ENCODE assay signal across 31 cellular contexts in the genomic region with DNA sequence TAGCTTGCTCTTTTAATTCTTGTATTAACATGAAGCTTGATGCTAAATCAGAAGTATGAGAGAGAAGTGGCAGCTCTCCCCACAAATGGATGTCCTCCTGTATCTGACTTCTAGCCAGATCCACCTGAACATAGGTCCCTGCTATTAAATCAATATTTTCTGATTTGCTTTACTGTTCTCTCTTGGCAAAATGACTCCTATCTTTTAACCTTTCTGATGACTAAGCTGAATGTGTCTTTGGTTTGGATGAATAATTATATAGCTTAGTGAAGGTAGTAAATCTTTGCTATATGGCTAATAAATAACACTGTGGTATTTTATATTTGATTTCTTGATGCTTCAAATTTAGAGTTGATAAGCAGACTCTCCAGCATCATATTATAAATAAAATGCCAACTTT. TPM values are rescaled to one million over a fixed set of nuclear protein-coding genes. Genes with fewer than 3 reads are reported as not detected.
"Had no signal": no experiment of that assay in that cellular context is flagged by ENCODE, and none has a peak within 500 bp of the region (broad histone marks: within the 10 kb centered on the region; RNA-seq: fewer than 3 reads in every experiment).

No MANE protein-coding gene starts in this region.

- H3K4me1 Mint-ChIP-seq: activated B cell treated with CpG ODN at 0.5 μM for 24 hours; activated CD4-positive, alpha-beta memory T cell treated with anti-CD3 and anti-CD28 coated beads, Interleukin-2, amount 10 ng/mL, durations not matched to agents 7 days and 5 days; activated CD4-positive, alpha-beta T cell treated with anti-CD3 and anti-CD28 coated beads, Interleukin-2, amount 10 ng/mL, durations not matched to agents 24 days and 14 days; activated T-helper 17 cell treated with anti-CD3 and anti-CD28 coated beads, Interleukin-2, amount 50 U/mL, for 72 hours; T-cell had no signal

- H3K4me2 ChIP-seq: KMS-11, PC-9 had no signal

- H3K27me3 ChIP-seq: brain microvascular endothelial cell, MG63 had no signal

- H3K9me3 Mint-ChIP-seq: activated B cell treated with CpG ODN at 0.5 μM for 24 hours; activated CD4-positive, alpha-beta memory T cell treated with anti-CD3 and anti-CD28 coated beads, Interleukin-2, amount 10 ng/mL, durations not matched to agents 7 days and 5 days; activated CD4-positive, alpha-beta T cell treated with anti-CD3 and anti-CD28 coated beads, Interleukin-2, amount 10 ng/mL, durations not matched to agents 24 days and 14 days; activated naive CD4-positive, alpha-beta T cell treated with anti-CD3 and anti-CD28 coated beads for 36 hours; activated T-helper 17 cell treated with anti-CD3 and anti-CD28 coated beads, Interleukin-2, amount 50 U/mL, for 72 hours; T-cell had no signal

- H3K36me3 ChIP-seq: brain microvascular endothelial cell, MG63 had no signal

- H3K9ac ChIP-seq: KMS-11 had no signal

- H3K36me3 Mint-ChIP-seq: activated naive CD8-positive, alpha-beta T cell; T-cell had no signal

- H3K27me3 Mint-ChIP-seq: activated T-helper 17 cell treated with anti-CD3 and anti-CD28 coated beads, Interleukin-2, amount 50 U/mL, for 72 hours had no signal

- ATAC-seq: activated T-helper 17 cell treated with anti-CD3 and anti-CD28 coated beads, Interleukin-2, amount 50 U/mL, for 72 hours; Right ventricle myocardium inferior; T-cell had no signal

- H3K9me3 ChIP-seq: MG63 had no signal

- H2AFZ ChIP-seq: PC-9 had no signal

- H3K4me3 Mint-ChIP-seq: activated B cell treated with CpG ODN at 0.5 μM for 24 hours; activated CD4-positive, alpha-beta memory T cell treated with anti-CD3 and anti-CD28 coated beads, Interleukin-2, amount 10 ng/mL, durations not matched to agents 7 days and 5 days; activated CD4-positive, alpha-beta T cell treated with anti-CD3 and anti-CD28 coated beads, Interleukin-2, amount 10 ng/mL, durations not matched to agents 24 days and 14 days; activated naive CD4-positive, alpha-beta T cell treated with anti-CD3 and anti-CD28 coated beads for 36 hours; activated naive CD8-positive, alpha-beta T cell; activated T-helper 17 cell treated with anti-CD3 and anti-CD28 coated beads, Interleukin-2, amount 50 U/mL, for 72 hours; T-cell had no signal

- H3K27ac Mint-ChIP-seq: activated B cell treated with CpG ODN at 0.5 μM for 24 hours; activated CD4-positive, alpha-beta memory T cell treated with anti-CD3 and anti-CD28 coated beads, Interleukin-2, amount 10 ng/mL, durations not matched to agents 7 days and 5 days; activated CD4-positive, alpha-beta T cell treated with anti-CD3 and anti-CD28 coated beads, Interleukin-2, amount 10 ng/mL, durations not matched to agents 24 days and 14 days; activated naive CD4-positive, alpha-beta T cell treated with anti-CD3 and anti-CD28 coated beads for 36 hours; activated naive CD8-positive, alpha-beta T cell; activated T-helper 17 cell treated with anti-CD3 and anti-CD28 coated beads, Interleukin-2, amount 50 U/mL, for 72 hours; T-cell had no signal

- DNase-seq: activated B cell treated with CpG ODN at 0.5 μM for 24 hours; activated CD4-positive, alpha-beta memory T cell treated with anti-CD3 and anti-CD28 coated beads, Interleukin-2, amount 10 ng/mL, durations not matched to agents 7 days and 5 days; activated CD4-positive, alpha-beta T cell treated with anti-CD3 and anti-CD28 coated beads for 1 hour; activated CD4-positive, alpha-beta T cell treated with anti-CD3 and anti-CD28 coated beads, Interleukin-2, amount 10 ng/mL, durations not matched to agents 24 days and 14 days; activated gamma-delta T cell; activated naive CD4-positive, alpha-beta T cell treated with anti-CD3 and anti-CD28 coated beads for 36 hours; activated T-cell treated with anti-CD3 and anti-CD28 coated beads for 4 hours; activated T-cell treated with anti-CD3 and anti-CD28 coated beads, Interleukin-2, amount 50 U/mL, for 48 hours; brain microvascular endothelial cell; cerebellar nuclear complex; MG63; MV-4-11; NCI-H1092 treated with DMSO at 0.1 percent for 48 hours; NCI-H1417 treated with DMSO at 0.1 percent for 48 hours; NCI-H1694; NCI-H2029 treated with DMSO at 0.1 percent for 48 hours; NCI-H526; NCI-H82; PC-9; T-cell; T-helper 2 cell; T1000 had no signal

- H3K27ac ChIP-seq: brain microvascular endothelial cell, KMS-11, PC-9, SK-N-MC had no signal

- H3K4me3 ChIP-seq: MG63, PC-9, SK-N-MC had no signal

RNA-seq across cellular contexts. Expression of a gene that starts 28.3 kb away (rescaled TPM):
- total RNA-seq: activated CD4-positive, alpha-beta memory T cell treated with anti-CD3 and anti-CD28 coated beads, Interleukin-2, amount 10 ng/mL, durations not matched to agents 7 days and 5 days; activated CD4-positive, alpha-beta T cell treated with anti-CD3 and anti-CD28 coated beads, Interleukin-2, amount 10 ng/mL, durations not matched to agents 24 days and 14 days; activated CD8-positive, alpha-beta memory T cell treated with anti-CD3 and anti-CD28 coated beads for 36 hours; activated naive CD4-positive, alpha-beta T cell treated with anti-CD3 and anti-CD28 coated beads for 36 hours; activated T-helper 17 cell treated with anti-CD3 and anti-CD28 coated beads, Interleukin-2, amount 50 U/mL, for 72 hours; cardiac septum; NCI-H460; Right ventricle myocardium inferior; RPMI7951; T-cell had no signal
